In the genomic region with DNA sequence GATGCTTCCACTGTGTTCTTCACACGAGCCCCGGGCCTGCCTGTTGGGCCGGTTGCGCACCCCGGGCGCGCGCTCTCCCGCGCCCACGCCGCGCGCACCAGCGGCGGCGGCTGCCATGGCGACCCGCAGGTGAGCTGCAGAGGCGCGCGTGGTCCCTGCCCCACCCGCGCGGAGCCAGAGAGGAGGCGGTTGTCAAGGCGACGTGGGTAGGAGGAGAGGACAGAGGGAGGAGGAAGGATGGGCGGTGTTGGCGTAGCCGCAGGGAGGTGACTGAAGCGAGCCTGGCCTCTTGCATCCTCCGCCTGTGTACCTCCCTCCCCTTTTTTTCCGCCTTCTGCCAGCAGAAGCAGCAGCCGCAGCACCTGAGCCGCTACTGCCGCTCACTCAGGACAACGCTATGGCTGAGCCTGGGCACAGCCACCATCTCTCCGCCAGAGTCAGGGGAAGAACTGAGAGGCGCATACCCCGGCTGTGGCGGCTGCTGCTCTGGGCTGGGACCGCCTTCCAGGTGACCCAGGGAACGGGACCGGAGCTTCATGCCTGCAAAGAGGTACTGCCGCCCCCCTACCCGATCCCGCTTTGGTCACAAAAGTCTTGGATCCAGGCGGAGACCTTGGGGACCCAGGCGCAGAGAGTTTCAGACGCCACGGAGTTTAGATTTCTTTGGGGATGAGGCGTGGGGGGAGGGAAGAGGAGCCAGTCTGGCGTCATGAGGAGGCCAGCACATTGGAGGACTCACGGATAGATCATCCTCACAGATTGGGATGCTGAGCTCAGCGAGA, we compare ENCODE assay signal across 8 cellular contexts. TPM values are rescaled to one million over a fixed set of nuclear protein-coding genes. Genes with fewer than 3 reads are reported as not detected.
A peak's percentile ranks its signal among the peaks of the same experiment; 100 is the strongest.
DNase-seq lines count a peak whose midpoint lies in the region; ATAC-seq and TF ChIP-seq lines count a peak whose summit lies in the region.

A gene with protein sequence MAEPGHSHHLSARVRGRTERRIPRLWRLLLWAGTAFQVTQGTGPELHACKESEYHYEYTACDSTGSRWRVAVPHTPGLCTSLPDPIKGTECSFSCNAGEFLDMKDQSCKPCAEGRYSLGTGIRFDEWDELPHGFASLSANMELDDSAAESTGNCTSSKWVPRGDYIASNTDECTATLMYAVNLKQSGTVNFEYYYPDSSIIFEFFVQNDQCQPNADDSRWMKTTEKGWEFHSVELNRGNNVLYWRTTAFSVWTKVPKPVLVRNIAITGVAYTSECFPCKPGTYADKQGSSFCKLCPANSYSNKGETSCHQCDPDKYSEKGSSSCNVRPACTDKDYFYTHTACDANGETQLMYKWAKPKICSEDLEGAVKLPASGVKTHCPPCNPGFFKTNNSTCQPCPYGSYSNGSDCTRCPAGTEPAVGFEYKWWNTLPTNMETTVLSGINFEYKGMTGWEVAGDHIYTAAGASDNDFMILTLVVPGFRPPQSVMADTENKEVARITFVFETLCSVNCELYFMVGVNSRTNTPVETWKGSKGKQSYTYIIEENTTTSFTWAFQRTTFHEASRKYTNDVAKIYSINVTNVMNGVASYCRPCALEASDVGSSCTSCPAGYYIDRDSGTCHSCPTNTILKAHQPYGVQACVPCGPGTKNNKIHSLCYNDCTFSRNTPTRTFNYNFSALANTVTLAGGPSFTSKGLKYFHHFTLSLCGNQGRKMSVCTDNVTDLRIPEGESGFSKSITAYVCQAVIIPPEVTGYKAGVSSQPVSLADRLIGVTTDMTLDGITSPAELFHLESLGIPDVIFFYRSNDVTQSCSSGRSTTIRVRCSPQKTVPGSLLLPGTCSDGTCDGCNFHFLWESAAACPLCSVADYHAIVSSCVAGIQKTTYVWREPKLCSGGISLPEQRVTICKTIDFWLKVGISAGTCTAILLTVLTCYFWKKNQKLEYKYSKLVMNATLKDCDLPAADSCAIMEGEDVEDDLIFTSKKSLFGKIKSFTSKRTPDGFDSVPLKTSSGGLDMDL (plus strand): TSS at position 329 of the 782 bp plus-strand sequence. CDS start 69 bp downstream, at position 398.

- H3K4me3 ChIP-seq in DOHH2 (ENCODE audit: low read length) (peak within 1 kb of the TSS; percentile 71), fibroblast of mammary gland (ENCODE audit: control insufficient read depth, low read depth, low read length) (peak within 1 kb of the TSS; percentile 16), neural progenitor cell (peak within 1 kb of the TSS; percentile 51)

- H3K9me3 Mint-ChIP-seq in activated T-cell treated with anti-CD3 and anti-CD28 coated beads, Interleukin-2, amount 50 U/mL, for 72 hours = no peaks in the 10 kb centered on the region
- no peaks in the 10 kb centered on the region for H3K9me3 Mint-ChIP-seq in neural progenitor cell
- H3K9me3 Mint-ChIP-seq in stimulated activated naive CD8-positive, alpha-beta T cell treated with anti-CD3 and anti-CD28 coated beads, Interleukin-15, amount 100 ng/mL, for 72 hours = no peaks in the 10 kb centered on the region

- no peaks in the 10 kb centered on the region for H3K36me3 ChIP-seq in DOHH2 (ENCODE audit: control insufficient read depth, low read length)
- no peaks in the 10 kb centered on the region for H3K36me3 ChIP-seq in neural progenitor cell

- peak; percentile 98 for DNase-seq in NCI-H748 (lab: John Stamatoyannopoulos, UW; ENCODE audit: unreplicated experiment)
- DNase-seq in activated T-cell treated with anti-CD3 and anti-CD28 coated beads, Interleukin-2, amount 50 U/mL, for 72 hours = peak; percentile 76 to 88
- DNase-seq in fibroblast of mammary gland (ENCODE audit: low read depth) = no peak
- peak; percentile 71 for DNase-seq in neural progenitor cell (ENCODE audit: low spot score)
- DNase-seq in stimulated activated naive CD8-positive, alpha-beta T cell treated with anti-CD3 and anti-CD28 coated beads, Interleukin-15, amount 100 ng/mL, for 72 hours = peak; percentile 78 to 82
- DNase-seq in NOMO-1 treated with DMSO at 0.1 percent for 48 hours (lab: John Stamatoyannopoulos, UW; ENCODE audit: unreplicated experiment) = no peak

- H3K27me3 Mint-ChIP-seq in activated T-cell treated with anti-CD3 and anti-CD28 coated beads, Interleukin-2, amount 50 U/mL, for 72 hours (ENCODE audit: low read depth) = peaks cover 21% of the 10 kb centered on the region
- peaks cover 38% of the 10 kb centered on the region for H3K27me3 Mint-ChIP-seq in neural progenitor cell (ENCODE audit: insufficient read depth, low read depth)
- peaks cover 6% of the 10 kb centered on the region for H3K27me3 Mint-ChIP-seq in stimulated activated naive CD8-positive, alpha-beta T cell treated with anti-CD3 and anti-CD28 coated beads, Interleukin-15, amount 100 ng/mL, for 72 hours

- H3K9ac ChIP-seq in neural progenitor cell = no peak within 1 kb of the TSS

- H3K79me2 ChIP-seq in DOHH2 (ENCODE audit: control insufficient read depth, low read length) (no peaks in the 10 kb centered on the region), neural progenitor cell (ENCODE audit: low read depth) (no peaks in the 10 kb centered on the region)

- peaks cover 0 to 3% of the 10 kb centered on the region in 2 donors for H3K36me3 Mint-ChIP-seq in activated T-cell treated with anti-CD3 and anti-CD28 coated beads, Interleukin-2, amount 50 U/mL, for 72 hours (ENCODE audit: insufficient read depth in 2 of 2)
- no peaks in the 10 kb centered on the region for H3K36me3 Mint-ChIP-seq in neural progenitor cell

- peaks cover 59% of the 10 kb centered on the region for H3K4me1 Mint-ChIP-seq in activated T-cell treated with anti-CD3 and anti-CD28 coated beads, Interleukin-2, amount 50 U/mL, for 72 hours (ENCODE audit: low read depth)
- H3K4me1 Mint-ChIP-seq in neural progenitor cell = peaks cover 22% of the 10 kb centered on the region
- peaks cover 49% of the 10 kb centered on the region for H3K4me1 Mint-ChIP-seq in stimulated activated naive CD8-positive, alpha-beta T cell treated with anti-CD3 and anti-CD28 coated beads, Interleukin-15, amount 100 ng/mL, for 72 hours

- H3K9me3 ChIP-seq in DOHH2 (ENCODE audit: control insufficient read depth, insufficient read depth, low read length) (no peaks in the 10 kb centered on the region), neural progenitor cell (ENCODE audit: low read depth) (no peaks in the 10 kb centered on the region)

- peak within 1 kb of the TSS; percentile 88 for H3K27ac Mint-ChIP-seq in activated T-cell treated with anti-CD3 and anti-CD28 coated beads, Interleukin-2, amount 50 U/mL, for 72 hours
- H3K27ac Mint-ChIP-seq in neural progenitor cell = no peak within 1 kb of the TSS
- H3K27ac Mint-ChIP-seq in stimulated activated naive CD8-positive, alpha-beta T cell treated with anti-CD3 and anti-CD28 coated beads, Interleukin-15, amount 100 ng/mL, for 72 hours = peak within 1 kb of the TSS; percentile 80 to 92

- peak within 1 kb of the TSS; percentile 91 to 97 for H3K4me3 Mint-ChIP-seq in activated T-cell treated with anti-CD3 and anti-CD28 coated beads, Interleukin-2, amount 50 U/mL, for 72 hours
- H3K4me3 Mint-ChIP-seq in neural progenitor cell = peak within 1 kb of the TSS; percentile 83
- H3K4me3 Mint-ChIP-seq in stimulated activated naive CD8-positive, alpha-beta T cell treated with anti-CD3 and anti-CD28 coated beads, Interleukin-15, amount 100 ng/mL, for 72 hours = peak within 1 kb of the TSS; percentile 86 to 89

- H3K27me3 ChIP-seq in DOHH2 (ENCODE audit: control insufficient read depth, low read length) (peaks cover 39% of the 10 kb centered on the region), neural progenitor cell (peaks cover 86% of the 10 kb centered on the region)

- H3K9me2 ChIP-seq in DOHH2 (replicated peaks; ENCODE audit: control insufficient read depth, low read length) = no peaks in the 10 kb centered on the region

- TF ChIP-seq CTCF in DOHH2 (IDR thresholded peaks at IDR 0.05; ENCODE audit: low read depth, low read length, poor library complexity, severe bottlenecking) (no peak), fibroblast of mammary gland (conservative IDR thresholded peaks at IDR 0.05; ENCODE audit: control insufficient read depth, insufficient read depth, low read depth, low read length) (no peak), neural progenitor cell (IDR thresholded peaks at IDR 0.05) (no peak)

- H3K4me1 ChIP-seq in DOHH2 (ENCODE audit: control insufficient read depth, low read length) = peaks cover 35% of the 10 kb centered on the region
- peaks cover 4% of the 10 kb centered on the region for H3K4me1 ChIP-seq in neural progenitor cell

- peak; percentile 71 for ATAC-seq in HG02798 (IDR thresholded peaks at IDR 0.05; ENCODE audit: poor library complexity, unreplicated experiment)
- ATAC-seq in activated T-cell treated with anti-CD3 and anti-CD28 coated beads, Interleukin-2, amount 50 U/mL, for 72 hours (replicated peaks in 1 of 2) = peak; percentile 81 to 83
- ATAC-seq in stimulated activated naive CD8-positive, alpha-beta T cell treated with anti-CD3 and anti-CD28 coated beads, Interleukin-15, amount 100 ng/mL, for 72 hours = peak; percentile 83

- H4K20me1 ChIP-seq in DOHH2 (ENCODE audit: control insufficient read depth, insufficient read depth, low read depth, low read length) (no peaks in the 10 kb centered on the region), neural progenitor cell (ENCODE audit: low read depth) (no peaks in the 10 kb centered on the region)

- peak within 1 kb of the TSS; percentile 97 for H2AFZ ChIP-seq in neural progenitor cell (replicated peaks)

- H3K27ac ChIP-seq in DOHH2 (ENCODE audit: low read depth, low read length) = no peak within 1 kb of the TSS
- H3K27ac ChIP-seq in neural progenitor cell = no peak within 1 kb of the TSS

- H3K4me2 ChIP-seq in DOHH2 (ENCODE audit: low read length) = peak within 1 kb of the TSS; percentile 84
- H3K4me2 ChIP-seq in neural progenitor cell = peak within 1 kb of the TSS; percentile 96

- H3F3A ChIP-seq in DOHH2 (ENCODE audit: control insufficient read depth, insufficient read depth) (no peaks in the 10 kb centered on the region), neural progenitor cell (ENCODE audit: low read depth) (peaks cover 28% of the 10 kb centered on the region)

RNA-seq across cellular contexts. Expression of the gene that starts here (rescaled TPM):
- 10 to 100 TPM in 1 of 2 donors, 1 to 10 TPM in 1; 9.4 to 10.2 TPM for total RNA-seq in activated T-cell treated with anti-CD3 and anti-CD28 coated beads, Interleukin-2, amount 50 U/mL, for 72 hours
- total RNA-seq in neural progenitor cell (ENCODE audit: low replicate concordance) = 1.5 and 2.0 TPM in 2 replicates

Comparison
In these comparisons a context has a peak if more than half of its experiments do, and no peak if none do; other contexts are left out.
1. H3K4me3 ChIP-seq: peak in every context shown above with its lines; median percentile 71 in DOHH2; 51 in neural progenitor cell; 16 in fibroblast of mammary gland.
2. DNase-seq: peak in NCI-H748 (single experiment), activated T-cell treated with anti-CD3 and anti-CD28 coated beads, Interleukin-2, amount 50 U/mL, for 72 hours (2 of 2), neural progenitor cell (single experiment) and stimulated activated naive CD8-positive, alpha-beta T cell treated with anti-CD3 and anti-CD28 coated beads, Interleukin-15, amount 100 ng/mL, for 72 hours (2 of 2); none in fibroblast of mammary gland (single experiment) and NOMO-1 treated with DMSO at 0.1 percent for 48 hours (single experiment).
3. Peak in every context shown above with its lines, with median percentiles within 50 percentile points of each other: ATAC-seq and H3K4me3 Mint-ChIP-seq.